In genomic region chr22:49235463-49236300, GRCh38 we compare ENCODE assay signal across 18 cellular contexts.
DNase-seq lines count a peak whose midpoint lies in the region; ATAC-seq lines count a peak whose summit lies in the region.
"Had no signal": no experiment of that assay in that cellular context is flagged by ENCODE, and none has a peak within 500 bp of the region (broad histone marks: within the 10 kb centered on the region; RNA-seq: fewer than 3 reads in every experiment).

No MANE protein-coding gene starts in this region.

- DNase-seq in DMS153 treated with DMSO at 0.1 percent for 48 hours (lab: John Stamatoyannopoulos, UW; ENCODE audit: unreplicated experiment) (peak; percentile 86), NCI-H1436 (lab: John Stamatoyannopoulos, UW) (peak; percentile 90), NCI-H774 (lab: John Stamatoyannopoulos, UW) (peak; percentile 59), mesenteric fat pad (ENCODE audit: low spot score) (peak; percentile 62), putamen (ENCODE audit: low spot score) (no peak)
- DNase-seq: activated CD8-positive, alpha-beta memory T cell treated with anti-CD3 and anti-CD28 coated beads, Interleukin-2, amount 50 U/mL, for 48 hours; activated naive CD8-positive, alpha-beta T cell treated with anti-CD3 and anti-CD28 coated beads, Interleukin-2, amount 50 U/mL, for 24 hours; AML-193; central memory CD4-positive, alpha-beta T cell; HFFc6; kidney glomerular epithelial cell; stimulated activated CD4-positive, alpha-beta T cell treated with anti-CD3 and anti-CD28 coated beads, Interleukin-1b, Interleukin-23, amount 100 ng/mL, for 48 hours; stimulated activated CD8-positive, alpha-beta memory T cell treated with anti-CD3 and anti-CD28 coated beads, Interleukin-4, amount 100 ng/mL, for 48 hours; WERI-Rb-1 had no signal

- no peak for ATAC-seq in HG03108 (IDR thresholded peaks at IDR 0.05; ENCODE audit: unreplicated experiment)
- ATAC-seq in GM19324 (IDR thresholded peaks at IDR 0.05; ENCODE audit: low FRiP score, unreplicated experiment): no peak
- no peak for ATAC-seq in GM21526 (IDR thresholded peaks at IDR 0.05; ENCODE audit: low FRiP score, unreplicated experiment)
- ATAC-seq: activated naive CD8-positive, alpha-beta T cell treated with anti-CD3 and anti-CD28 coated beads, Interleukin-2, amount 50 U/mL, for 24 hours; SK-N-SH treated with all-trans-retinoic acid at 6 μM for 48 hours had no signal
